In the genomic region with DNA sequence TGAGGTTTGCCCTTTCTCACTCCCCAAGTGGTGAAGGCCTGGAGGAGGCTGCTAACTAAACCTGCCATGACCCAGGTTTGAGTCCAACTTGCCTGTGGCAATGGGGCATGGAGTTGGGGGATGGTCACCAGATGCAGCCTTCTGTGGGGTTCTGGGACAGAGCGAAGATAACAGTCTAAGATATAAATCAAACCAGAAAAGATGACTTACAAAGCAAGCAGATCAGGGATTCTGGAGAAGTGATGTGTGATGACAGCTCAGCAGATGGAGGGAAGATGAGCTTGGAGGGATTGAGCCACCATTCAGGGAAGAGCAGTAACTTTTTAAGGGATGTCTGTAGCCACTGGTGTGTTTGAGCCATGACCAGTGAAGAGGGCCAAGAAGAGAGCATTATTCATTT, we compare ENCODE assay signal across 2 cellular contexts.
TF ChIP-seq lines count a peak whose summit lies in the region.

No MANE protein-coding gene starts in this region.

TF ChIP-seq in HepG2, 621 proteins besides CTCF, POLR2A, EP300 and RAD21 (continued from another document):
- TF ChIP-seq, protein P1, sequence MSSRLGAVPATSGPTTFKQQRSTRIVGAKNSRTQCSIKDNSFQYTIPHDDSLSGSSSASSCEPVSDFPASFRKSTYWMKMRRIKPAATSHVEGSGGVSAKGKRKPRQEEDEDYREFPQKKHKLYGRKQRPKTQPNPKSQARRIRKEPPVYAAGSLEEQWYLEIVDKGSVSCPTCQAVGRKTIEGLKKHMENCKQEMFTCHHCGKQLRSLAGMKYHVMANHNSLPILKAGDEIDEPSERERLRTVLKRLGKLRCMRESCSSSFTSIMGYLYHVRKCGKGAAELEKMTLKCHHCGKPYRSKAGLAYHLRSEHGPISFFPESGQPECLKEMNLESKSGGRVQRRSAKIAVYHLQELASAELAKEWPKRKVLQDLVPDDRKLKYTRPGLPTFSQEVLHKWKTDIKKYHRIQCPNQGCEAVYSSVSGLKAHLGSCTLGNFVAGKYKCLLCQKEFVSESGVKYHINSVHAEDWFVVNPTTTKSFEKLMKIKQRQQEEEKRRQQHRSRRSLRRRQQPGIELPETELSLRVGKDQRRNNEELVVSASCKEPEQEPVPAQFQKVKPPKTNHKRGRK (CRISPR knock-in tag; IDR thresholded peaks at IDR 0.05): no peak
- TF ChIP-seq CCDC6 (CRISPR knock-in tag; IDR thresholded peaks at IDR 0.05) (no peak), ZNF678 (CRISPR knock-in tag; IDR thresholded peaks at IDR 0.05) (no peak), ZIK1 (CRISPR knock-in tag; IDR thresholded peaks at IDR 0.05; ENCODE audit: borderline replicate concordance, low read depth) (no peak), PHF5A (CRISPR knock-in tag; IDR thresholded peaks at IDR 0.05; ENCODE audit: low read depth, unreplicated experiment) (no peak), GZF1 (CRISPR knock-in tag; IDR thresholded peaks at IDR 0.05) (no peak), ATF1 (CRISPR knock-in tag; IDR thresholded peaks at IDR 0.05) (no peak), ZNF264 (CRISPR knock-in tag; IDR thresholded peaks at IDR 0.05) (no peak), ELF4 (CRISPR knock-in tag; IDR thresholded peaks at IDR 0.05; ENCODE audit: borderline replicate concordance) (no peak), SCMH1 (CRISPR knock-in tag; IDR thresholded peaks at IDR 0.05; ENCODE audit: borderline replicate concordance) (no peak)

TF ChIP-seq in IMR-90, 13 proteins besides CTCF, POLR2A, EP300 and RAD21 (continued from another document):
- no peak for TF ChIP-seq BHLHE40 (IDR thresholded peaks at IDR 0.05; ENCODE audit: low read depth, low read length)
- TF ChIP-seq USF2 (IDR thresholded peaks at IDR 0.05; ENCODE audit: low read depth, low read length): no peak
- no peak for TF ChIP-seq FOS (IDR thresholded peaks at IDR 0.05; ENCODE audit: low read depth, low read length)
- no peak for TF ChIP-seq NFE2L2 (IDR thresholded peaks at IDR 0.05; ENCODE audit: low read depth, low read length)
- no peak for TF ChIP-seq MAZ (IDR thresholded peaks at IDR 0.05; ENCODE audit: borderline replicate concordance, low read depth, low read length)
- no peak for TF ChIP-seq MXI1 (IDR thresholded peaks at IDR 0.05; ENCODE audit: borderline replicate concordance, low read depth, low read length)
- no peak for TF ChIP-seq RFX5 (IDR thresholded peaks at IDR 0.05; ENCODE audit: low read depth, low read length)
